8 cellular contexts compared by ENCODE assay signal in genomic region chr15:42736793-42737528, GRCh38. TPM values are rescaled to one million over a fixed set of nuclear protein-coding genes. Genes with fewer than 3 reads are reported as not detected.
DNase-seq lines count a peak whose midpoint lies in the region; ATAC-seq, FAIRE-seq and TF ChIP-seq lines count a peak whose summit lies in the region.

Gene CDAN1 (minus strand): TSS chr15:42737128. CDS start chr15:42737102, 26 bp downstream.

- peak; percentile 100 for DNase-seq in GM13977 (ENCODE audit: low spot score)
- peak; percentile 25 to 61 for DNase-seq in NCI-H187 (lab: John Stamatoyannopoulos, UW)
- peak; percentile 89 for DNase-seq in T-helper 22 cell (ENCODE audit: low read depth)
- peak; percentile 48 for DNase-seq in astrocyte (ENCODE audit: low read depth)
- DNase-seq in hepatic stellate cell (ENCODE audit: low spot score), result peak; percentile 99
- DNase-seq in vagina (ENCODE audit: extremely low spot score in 2 of 2), result peak in 1 of 2 donors; percentile 91

- peaks cover 8% of the 10 kb centered on the region for H3K36me3 Mint-ChIP-seq in astrocyte (ENCODE audit: low read depth, unreplicated experiment)

- intact Hi-C loops in vagina (cut with DNase I), result no loop called here

- in situ Hi-C loops in GM13977 (cut with MboI; ENCODE audit: low pct_unique_long_range_greater_than_20kb, low sequenced_read_pairs, unreplicated experiment), result no loop called here

- no peak for TF ChIP-seq CTCF in GM13977 (IDR thresholded peaks at IDR 0.05; ENCODE audit: extremely low read depth, insufficient read depth, missing control alignments)
- TF ChIP-seq CTCF in astrocyte (IDR thresholded peaks at IDR 0.05; ENCODE audit: insufficient read depth, low read depth, low read length), result no peak
- no peak for TF ChIP-seq CTCF in vagina (IDR thresholded peaks at IDR 0.05)

- peak within 1 kb of the TSS; percentile 83 for H3K4me3 ChIP-seq in astrocyte (ENCODE audit: insufficient read depth, low read depth, low read length)
- peak within 1 kb of the TSS; percentile 93 for H3K4me3 ChIP-seq in rectal smooth muscle tissue (ENCODE audit: low read length)
- H3K4me3 ChIP-seq in vagina, result peak within 1 kb of the TSS; percentile 76 to 83

- H3K36me3 ChIP-seq in astrocyte (ENCODE audit: insufficient read depth, low read length) (peaks cover 4% of the 10 kb centered on the region), rectal smooth muscle tissue (ENCODE audit: control insufficient read depth, insufficient read depth, low read length) (peaks cover 5% of the 10 kb centered on the region), vagina (peaks cover 0 to 32% of the 10 kb centered on the region in 2 donors)

- peak within 1 kb of the TSS; percentile 26 for H3K27ac Mint-ChIP-seq in astrocyte (ENCODE audit: unreplicated experiment)

- H3K4me2 ChIP-seq in astrocyte (ENCODE audit: low read length), result peak within 1 kb of the TSS; percentile 94

- H3K4me1 Mint-ChIP-seq in astrocyte (ENCODE audit: low read depth, unreplicated experiment), result no peaks in the 10 kb centered on the region

- peak within 1 kb of the TSS; percentile 97 for H2AFZ ChIP-seq in astrocyte (ENCODE audit: low read depth, low read length)

- no peaks in the 10 kb centered on the region for H3K27me3 Mint-ChIP-seq in astrocyte (ENCODE audit: low read depth, unreplicated experiment)

- peak in 1 of 2 donors; percentile 89 for TF ChIP-seq POLR2A in vagina (IDR thresholded peaks at IDR 0.05)

- peaks cover 10% of the 10 kb centered on the region for H3K4me1 ChIP-seq in astrocyte (ENCODE audit: insufficient read depth, low read length)
- peaks cover 2% of the 10 kb centered on the region for H3K4me1 ChIP-seq in rectal smooth muscle tissue (ENCODE audit: control insufficient read depth, insufficient read depth, low read length)
- peaks cover 22% of the 10 kb centered on the region for H3K4me1 ChIP-seq in vagina

- no peak for FAIRE-seq in astrocyte (lab: Jason Lieb, UNC)

- H3K9me3 ChIP-seq in astrocyte (ENCODE audit: insufficient read depth, low read depth, low read length) (no peaks in the 10 kb centered on the region), vagina (no peaks in the 10 kb centered on the region)

- no peaks in the 10 kb centered on the region for H3K9me3 Mint-ChIP-seq in astrocyte (ENCODE audit: unreplicated experiment)

- H3K79me2 ChIP-seq in astrocyte (ENCODE audit: insufficient read depth, low read length), result peaks cover 15% of the 10 kb centered on the region

- H3K4me3 Mint-ChIP-seq in astrocyte (ENCODE audit: unreplicated experiment), result peak within 1 kb of the TSS; percentile 84

- H3K27me3 ChIP-seq in astrocyte (ENCODE audit: insufficient read depth, low read length), result no peaks in the 10 kb centered on the region
- no peaks in the 10 kb centered on the region for H3K27me3 ChIP-seq in rectal smooth muscle tissue (ENCODE audit: control insufficient read depth, insufficient read depth, low read length)
- no peaks in the 10 kb centered on the region for H3K27me3 ChIP-seq in vagina

- peaks cover 22% of the 10 kb centered on the region for H4K20me1 ChIP-seq in astrocyte (ENCODE audit: insufficient read depth, low read length)

- peak; percentile 78 for ATAC-seq in HG02840 (IDR thresholded peaks at IDR 0.05; ENCODE audit: low FRiP score, unreplicated experiment)

- H3K9ac ChIP-seq in astrocyte (ENCODE audit: low read length) (peak within 1 kb of the TSS; percentile 90), rectal smooth muscle tissue (ENCODE audit: low read length) (peak within 1 kb of the TSS; percentile 78)

- peak within 1 kb of the TSS; percentile 76 for H3K27ac ChIP-seq in astrocyte (ENCODE audit: low read depth, low read length)
- H3K27ac ChIP-seq in rectal smooth muscle tissue (ENCODE audit: low read depth, low read length), result peak within 1 kb of the TSS; percentile 81
- H3K27ac ChIP-seq in vagina, result peak within 1 kb of the TSS; percentile 83

RNA-seq across cellular contexts. Expression of gene CDAN1, which starts in this region (rescaled TPM):
- total RNA-seq in astrocyte (10.7 and 14.6 TPM in 2 replicates), vagina (10.3 TPM)
